Comparison of ENCODE assay signal across 26 cellular contexts in the genomic region with DNA sequence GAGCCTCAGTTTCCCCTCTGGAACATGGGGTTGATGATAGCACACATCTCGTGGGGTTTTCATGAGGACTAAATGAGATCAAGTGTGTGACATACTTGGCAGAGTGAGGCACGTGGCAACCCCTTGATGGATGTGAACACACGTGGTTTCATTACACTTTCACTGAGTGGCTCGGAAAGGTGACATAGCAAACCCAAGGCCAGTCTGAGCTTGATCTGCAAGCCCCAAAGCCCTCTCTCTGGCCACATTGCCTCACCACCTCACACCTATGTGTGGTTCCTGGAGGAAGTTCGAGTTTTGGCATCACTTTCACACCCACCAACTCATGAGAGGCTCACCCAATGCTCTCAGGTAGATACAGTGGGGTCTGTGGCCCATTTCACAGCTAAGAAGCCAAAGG.
"Had no signal": no experiment of that assay in that cellular context is flagged by ENCODE, and none has a peak within 500 bp of the region (broad histone marks: within the 10 kb centered on the region; RNA-seq: fewer than 3 reads in every experiment).

No MANE protein-coding gene starts in this region.

- DNase-seq: activated CD4-positive, alpha-beta T cell treated with anti-CD3 and anti-CD28 coated beads for 1 hour; activated CD4-positive, alpha-beta T cell treated with anti-CD3 and anti-CD28 coated beads, Interleukin-2, amount 50 U/mL, for 1 hour; activated CD8-positive, alpha-beta memory T cell treated with anti-CD3 and anti-CD28 coated beads for 24 hours; activated CD8-positive, alpha-beta memory T cell treated with anti-CD3 and anti-CD28 coated beads, Interleukin-2, amount 50 U/mL, for 4 hours; activated T-cell treated with anti-CD3 and anti-CD28 coated beads, Interleukin-2, amount 50 U/mL, for 24 hours; adrenal gland; brain microvascular endothelial cell; cerebellar nuclear complex; heart right ventricle; left ventricle myocardium inferior; mammary epithelial cell; naive thymus-derived CD8-positive, alpha-beta T cell; pancreas; psoas muscle; stimulated activated CD4-positive, alpha-beta T cell treated with anti-CD3 and anti-CD28 coated beads, Interleukin-12 subunit alpha, Interleukin-12 subunit beta, amount 100 ng/mL, for 4 hours; stimulated activated CD4-positive, alpha-beta T cell treated with anti-CD3 and anti-CD28 coated beads, Interleukin-4, amount 100 ng/mL, for 4 hours; T-helper 1 cell; transverse colon had no signal

- ATAC-seq: activated T-helper 17 cell treated with anti-CD3 and anti-CD28 coated beads, Interleukin-2, amount 50 U/mL, for 72 hours; gastroesophageal sphincter; naive thymus-derived CD8-positive, alpha-beta T cell; pancreas; psoas muscle; right cardiac atrium had no signal

- H3K4me3 ChIP-seq: adrenal gland, ascending aorta, coronary artery, gastroesophageal sphincter, heart right ventricle, left ventricle myocardium inferior, pancreas, psoas muscle, transverse colon had no signal

- H3K27me3 ChIP-seq: ascending aorta, heart right ventricle, pancreas, transverse colon had no signal

- FAIRE-seq: pancreas, urothelium cell line had no signal

- H3K36me3 ChIP-seq: adrenal gland, ascending aorta, brain microvascular endothelial cell, gastroesophageal sphincter, left ventricle myocardium inferior, neutrophil, pancreas, transverse colon had no signal

- H3K9me3 ChIP-seq: adrenal gland, ascending aorta, gastroesophageal sphincter, heart right ventricle, left ventricle myocardium inferior, neutrophil, pancreas, psoas muscle, transverse colon had no signal

- H3K27ac ChIP-seq: adrenal gland, ascending aorta, brain microvascular endothelial cell, coronary artery, epithelial cell of prostate, gastroesophageal sphincter, heart right ventricle, left ventricle myocardium inferior, psoas muscle, transverse colon had no signal

- H3K4me1 ChIP-seq: adrenal gland, ascending aorta, gastroesophageal sphincter, psoas muscle had no signal
